In the genomic region with DNA sequence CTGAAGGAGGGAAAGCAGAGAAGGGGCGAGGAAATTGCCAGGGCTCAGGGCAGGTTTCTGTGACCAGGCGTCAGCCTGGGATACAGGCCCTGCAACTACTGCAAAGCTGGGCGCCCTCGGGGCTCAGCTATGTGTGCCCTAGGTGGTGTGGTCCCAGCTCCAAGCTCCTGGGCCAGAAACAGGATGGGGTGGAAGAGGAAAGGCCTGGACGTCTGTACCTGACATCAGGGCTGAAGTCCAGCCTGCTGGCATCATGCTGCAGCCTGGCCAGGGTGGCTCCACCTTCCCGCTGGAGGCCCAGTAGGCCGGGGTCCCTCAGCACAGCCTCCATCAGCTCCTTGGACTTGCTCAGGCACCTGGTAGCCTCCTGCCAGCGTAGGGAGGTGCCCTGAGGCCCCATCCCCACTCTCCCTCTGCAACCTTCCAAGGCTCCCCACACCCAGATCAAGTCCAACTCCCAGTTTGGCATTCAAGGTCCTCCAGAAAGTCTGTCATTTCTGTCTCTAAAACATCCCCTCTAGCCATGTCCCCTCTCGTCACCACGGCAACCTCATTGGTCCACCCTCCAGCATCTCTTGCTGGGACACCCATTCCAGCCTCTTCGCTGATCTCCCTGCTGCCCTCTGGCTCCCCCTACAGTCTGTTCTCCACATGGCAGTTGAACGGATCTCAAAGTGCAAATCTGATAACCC, we compare ENCODE assay signal across 8 cellular contexts. TPM values are rescaled to one million over a fixed set of nuclear protein-coding genes. Genes with fewer than 3 reads are reported as not detected.
DNase-seq lines count a peak whose midpoint lies in the region; ATAC-seq and TF ChIP-seq lines count a peak whose summit lies in the region.

No MANE protein-coding gene starts in this region.

- TF ChIP-seq CTCF in C4-2B (conservative IDR thresholded peaks at IDR 0.05), result peak; percentile 96
- TF ChIP-seq CTCF in HCT116 (IDR thresholded peaks at IDR 0.05 in 2 of 3, conservative IDR thresholded peaks at IDR 0.05 in 1 of 3; ENCODE audit: borderline replicate concordance in 1 of 3, insufficient read depth in 1 of 3, low read depth in 2 of 3, low read length in 2 of 3), result peak; percentile 73 to 99 (median 91); a peak in 5 of 6 replicates
- no peak for TF ChIP-seq CTCF in fibroblast of pulmonary artery (IDR thresholded peaks at IDR 0.05; ENCODE audit: low read length, missing control alignments)
- peak; percentile 91 for TF ChIP-seq CTCF in neutrophil (IDR thresholded peaks at IDR 0.05)

- POLR2A ChIA-PET in HCT116 (lab: Charles Lee), result no interaction called here

- H3K9me3 ChIP-seq in HCT116 (ENCODE audit: control insufficient read depth in 1 of 2, insufficient read depth in 1 of 2, low read depth in 1 of 2, low read length in 2 of 2), result no peaks in the 10 kb centered on the region
- no peaks in the 10 kb centered on the region for H3K9me3 ChIP-seq in neutrophil

- H3K36me3 ChIP-seq in HCT116 (ENCODE audit: control insufficient read depth in 1 of 2, insufficient read depth in 2 of 2, low read length in 2 of 2) (no peaks in the 10 kb centered on the region), neutrophil (no peaks in the 10 kb centered on the region)

- no peak overlapping the region for H2AFZ ChIP-seq in HCT116 (ENCODE audit: low read depth, low read length, poor library complexity, severe bottlenecking)

- H3K4me1 ChIP-seq in HCT116 (ENCODE audit: control insufficient read depth in 1 of 2, insufficient read depth in 2 of 2, low read length in 2 of 2) (peaks cover 6 to 26% of the 10 kb centered on the region in 2 experiments), neutrophil (ENCODE audit: control insufficient read depth in 1 of 2, insufficient read depth in 1 of 2, low read depth in 1 of 2, low read length in 1 of 2) (peaks cover 16 to 30% of the 10 kb centered on the region in 2 experiments)

- BruUV-seq in HCT116 (replicated peaks; lab: Mats Ljungman, UMichigan), result no TSS peak

- RAD21 ChIA-PET in HCT116 (lab: Charles Lee; ENCODE audit: low non-redundant PET in 1 of 2, low total read pairs in 2 of 2, uncharacterized antibody in 2 of 2, unreplicated experiment in 2 of 2), result interaction anchor here (1.3 to 2.1 kb wide), 4 partner anchors 49 to 165 kb away, joined by 5 to 9 read pairs (median 8); no protein-coding TSS in a partner anchor

- DNase-seq in HCT116 (ENCODE audit: low read depth, low spot score) (peak; percentile 36), OCI-M1 (lab: John Stamatoyannopoulos, UW) (peak; percentile 84), activated T-helper 1 cell treated with Interleukin-2 at 50 U/mL for 16 hours (ENCODE audit: low read depth) (peak; percentile 13), fibroblast of pulmonary artery (ENCODE audit: low read depth) (peak; percentile 64), ureter (ENCODE audit: low spot score) (peak; percentile 60)

- H3K4me3 ChIP-seq in HCT116 (replicated peaks in 1 of 2; ENCODE audit: low read depth in 1 of 2, low read length in 2 of 2) (no peak overlapping the region), fibroblast of pulmonary artery (replicated peaks; ENCODE audit: low read depth, low read length) (no peak overlapping the region), neutrophil (ENCODE audit: low read depth in 1 of 2, low read length in 1 of 2) (no peak overlapping the region)

- CTCF ChIA-PET in HCT116 (lab: Charles Lee), result interaction anchor here (1.2 to 3.7 kb wide), 12 partner anchors 10 to 658 kb away, joined by 3 to 53 read pairs (median 10); no protein-coding TSS in a partner anchor

- H4K20me1 ChIP-seq in HCT116 (ENCODE audit: insufficient read depth), result no peaks in the 10 kb centered on the region

- H3K4me2 ChIP-seq in HCT116 (ENCODE audit: low read length), result no peak overlapping the region

- H3K27me3 ChIP-seq in HCT116 (ENCODE audit: insufficient read depth, low read length), result no peaks in the 10 kb centered on the region
- no peaks in the 10 kb centered on the region for H3K27me3 ChIP-seq in neutrophil

- H3K27ac ChIP-seq in C4-2B, result no peak overlapping the region
- no peak overlapping the region for H3K27ac ChIP-seq in HCT116 (ENCODE audit: low read depth, low read length)
- H3K27ac ChIP-seq in neutrophil, result no peak overlapping the region

- ATAC-seq in HCT116 (peak; percentile 57), HG03565 (IDR thresholded peaks at IDR 0.05; ENCODE audit: unreplicated experiment) (no peak)

- no peak for TF ChIP-seq POLR2A in HCT116 (IDR thresholded peaks at IDR 0.05; ENCODE audit: borderline replicate concordance, extremely low read depth, insufficient read depth, insufficient read length)

- no peaks in the 10 kb centered on the region for H3K9me2 ChIP-seq in HCT116 (ENCODE audit: insufficient read depth)

- peak; percentile 82 for TF ChIP-seq RAD21 in HCT116 (IDR thresholded peaks at IDR 0.05; ENCODE audit: low read depth)

- intact Hi-C loops in HCT116 (cut with micrococcal nuclease), result loop anchor here (1.0 to 5.0 kb wide), 2 partner anchors 150 to 165 kb away; no protein-coding TSS in a partner anchor

- H3K79me2 ChIP-seq in HCT116 (ENCODE audit: insufficient read depth, low read length), result no peaks in the 10 kb centered on the region

- H3K9ac ChIP-seq in HCT116 (ENCODE audit: low read length), result no peak overlapping the region

TF ChIP-seq in HCT116, 20 proteins besides CTCF, POLR2A, EP300 and RAD21 (continues in another document):
- TF ChIP-seq SRF (IDR thresholded peaks at IDR 0.05; ENCODE audit: low read depth) (no peak), ZBTB33 (IDR thresholded peaks at IDR 0.05; ENCODE audit: extremely low read depth, insufficient replicate concordance, low read length) (no peak), ELF1 (IDR thresholded peaks at IDR 0.05; ENCODE audit: borderline replicate concordance, low read depth) (no peak), CEBPB (IDR thresholded peaks at IDR 0.05; ENCODE audit: low read depth) (no peak), YY1 (IDR thresholded peaks at IDR 0.05; ENCODE audit: extremely low read depth, insufficient replicate concordance, low read depth, low read length) (no peak), MAX (IDR thresholded peaks at IDR 0.05) (no peak), POLR2AphosphoS5 (IDR thresholded peaks at IDR 0.05; ENCODE audit: low read depth, low read length) (no peak), ZFX (IDR thresholded peaks at IDR 0.05) (no peak), ATF3 (IDR thresholded peaks at IDR 0.05) (no peak), ZNF274 (IDR thresholded peaks at IDR 0.05; ENCODE audit: low read depth, low read length) (no peak), FOSL1 (IDR thresholded peaks at IDR 0.05; ENCODE audit: low read depth) (no peak), JUND (IDR thresholded peaks at IDR 0.05) (no peak), SIN3A (IDR thresholded peaks at IDR 0.05; ENCODE audit: low read depth) (no peak), EZH2phosphoT487 (IDR thresholded peaks at IDR 0.05; ENCODE audit: borderline replicate concordance) (no peak), EZH2 (IDR thresholded peaks at IDR 0.05) (no peak), EGR1 (IDR thresholded peaks at IDR 0.05; ENCODE audit: low read depth) (no peak)
- TF ChIP-seq, protein P1, sequence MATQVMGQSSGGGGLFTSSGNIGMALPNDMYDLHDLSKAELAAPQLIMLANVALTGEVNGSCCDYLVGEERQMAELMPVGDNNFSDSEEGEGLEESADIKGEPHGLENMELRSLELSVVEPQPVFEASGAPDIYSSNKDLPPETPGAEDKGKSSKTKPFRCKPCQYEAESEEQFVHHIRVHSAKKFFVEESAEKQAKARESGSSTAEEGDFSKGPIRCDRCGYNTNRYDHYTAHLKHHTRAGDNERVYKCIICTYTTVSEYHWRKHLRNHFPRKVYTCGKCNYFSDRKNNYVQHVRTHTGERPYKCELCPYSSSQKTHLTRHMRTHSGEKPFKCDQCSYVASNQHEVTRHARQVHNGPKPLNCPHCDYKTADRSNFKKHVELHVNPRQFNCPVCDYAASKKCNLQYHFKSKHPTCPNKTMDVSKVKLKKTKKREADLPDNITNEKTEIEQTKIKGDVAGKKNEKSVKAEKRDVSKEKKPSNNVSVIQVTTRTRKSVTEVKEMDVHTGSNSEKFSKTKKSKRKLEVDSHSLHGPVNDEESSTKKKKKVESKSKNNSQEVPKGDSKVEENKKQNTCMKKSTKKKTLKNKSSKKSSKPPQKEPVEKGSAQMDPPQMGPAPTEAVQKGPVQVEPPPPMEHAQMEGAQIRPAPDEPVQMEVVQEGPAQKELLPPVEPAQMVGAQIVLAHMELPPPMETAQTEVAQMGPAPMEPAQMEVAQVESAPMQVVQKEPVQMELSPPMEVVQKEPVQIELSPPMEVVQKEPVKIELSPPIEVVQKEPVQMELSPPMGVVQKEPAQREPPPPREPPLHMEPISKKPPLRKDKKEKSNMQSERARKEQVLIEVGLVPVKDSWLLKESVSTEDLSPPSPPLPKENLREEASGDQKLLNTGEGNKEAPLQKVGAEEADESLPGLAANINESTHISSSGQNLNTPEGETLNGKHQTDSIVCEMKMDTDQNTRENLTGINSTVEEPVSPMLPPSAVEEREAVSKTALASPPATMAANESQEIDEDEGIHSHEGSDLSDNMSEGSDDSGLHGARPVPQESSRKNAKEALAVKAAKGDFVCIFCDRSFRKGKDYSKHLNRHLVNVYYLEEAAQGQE (IDR thresholded peaks at IDR 0.05; ENCODE audit: low read depth), result no peak

RNA-seq across cellular contexts. Expression of gene KIAA1755, which starts 38.2 kb away (rescaled TPM):
- not detected for total RNA-seq in HCT116 (2021; ENCODE audit: unreplicated experiment)
- polyA plus RNA-seq in HCT116 (2012), result 0.04 TPM in 1 of 2 replicates, not detected in the other
- 3.9 TPM for total RNA-seq in ureter

RNA-seq across cellular contexts. Expression of gene TGM2, which starts 57.3 kb away (rescaled TPM):
- 6.1 TPM for total RNA-seq in HCT116 (2021; ENCODE audit: unreplicated experiment)
- polyA plus RNA-seq in HCT116 (2012), result 8.2 and 9.5 TPM in 2 replicates
- 143 TPM for total RNA-seq in ureter

Comparison
In these comparisons a context has a peak if more than half of its experiments do, and no peak if none do; other contexts are left out.
1. DNase-seq: peak in every context shown above with its lines; median percentile 84 in OCI-M1; 64 in fibroblast of pulmonary artery; 60 in ureter; 36 in HCT116; 13 in activated T-helper 1 cell treated with Interleukin-2 at 50 U/mL for 16 hours.
2. RNA of gene TGM2, which starts 57.3 kb away (total RNA-seq): 143 TPM in ureter (single experiment); 6.1 TPM in HCT116 (single experiment); every median in the first group is over 10 times any median in the second.